Comparison of ENCODE assay signal across 22 cellular contexts in genomic region chr2:65458999-65459398, GRCh38. TPM values are rescaled to one million over a fixed set of nuclear protein-coding genes. Genes with fewer than 3 reads are reported as not detected.
DNase-seq lines count a peak whose midpoint lies in the region; ATAC-seq and TF ChIP-seq lines count a peak whose summit lies in the region.
"Had no signal": no experiment of that assay in that cellular context is flagged by ENCODE, and none has a peak within 500 bp of the region (broad histone marks: within the 10 kb centered on the region; RNA-seq: fewer than 3 reads in every experiment).

No MANE protein-coding gene starts in this region.

- H3K4me1 Mint-ChIP-seq in natural killer cell, result no peaks in the 10 kb centered on the region
- H3K4me1 Mint-ChIP-seq: activated naive CD8-positive, alpha-beta T cell treated with anti-CD3 and anti-CD28 coated beads, Interleukin-2, amount 10 ng/mL, durations not matched to agents 7 days and 5 days; memory B cell; naive thymus-derived CD4-positive, alpha-beta T cell; stimulated activated naive B cell treated with anti-CD40 and anti-IgM and Interleukin-4, amounts not matched to agents 10 μg/mL and 1 μg/mL and 100 μg/mL, for 72 hours had no signal

- no peak overlapping the region for H3K4me3 ChIP-seq in SK-N-SH (ENCODE audit: low read depth in 2 of 2, low read length in 1 of 2)
- H3K4me3 ChIP-seq: HAP-1, thyroid gland had no signal

- 53% methylated on average over 3 of the region's 3 CpGs for WGBS in SK-N-SH (ENCODE audit: low lambda C conversion rate)

- no peaks in the 10 kb centered on the region for H3K9me3 ChIP-seq in SK-N-SH
- H3K9me3 ChIP-seq: HAP-1, thyroid gland had no signal

- no peaks in the 10 kb centered on the region for H3K36me3 ChIP-seq in SK-N-SH (replicated peaks in 1 of 2; ENCODE audit: control insufficient read depth in 1 of 2, insufficient read depth in 2 of 2, low read length in 1 of 2)
- H3K36me3 ChIP-seq: HAP-1, thyroid gland had no signal

- peak overlapping the region; percentile 8; the same call in 1 of the 2 replicates for H2AFZ ChIP-seq in SK-N-SH (ENCODE audit: low read depth)
- H2AFZ ChIP-seq: parathyroid adenoma had no signal

- peaks cover 33 to 57% of the 10 kb centered on the region in 2 donors for H3K27me3 Mint-ChIP-seq in natural killer cell (ENCODE audit: low read depth in 2 of 2)

- DNase-seq in HK-2 (ENCODE audit: unreplicated experiment), result peak; percentile 11
- no peak for DNase-seq in SK-N-SH
- DNase-seq in glomerular visceral epithelial cell (ENCODE audit: extremely low spot score), result peak; percentile 17
- peak; percentile 15 for DNase-seq in stromal cell of bone marrow (ENCODE audit: low read depth)
- DNase-seq in activated CD4-positive, alpha-beta T cell treated with anti-CD3 and anti-CD28 coated beads for 1 hour, result no peak
- DNase-seq in natural killer cell, result no peak
- DNase-seq: activated CD8-positive, alpha-beta memory T cell treated with anti-CD3 and anti-CD28 coated beads, Interleukin-2, amount 50 U/mL, for 4 hours; activated naive CD8-positive, alpha-beta T cell treated with anti-CD3 and anti-CD28 coated beads, Interleukin-2, amount 10 ng/mL, durations not matched to agents 7 days and 5 days; left cardiac atrium; naive thymus-derived CD4-positive, alpha-beta T cell; NCI-H2107; NCI-H524 treated with DMSO at 0.1 percent for 48 hours; Right ventricle myocardium superior; stimulated activated CD4-positive, alpha-beta T cell treated with anti-CD3 and anti-CD28 coated beads, Interleukin-2, amount 100 ng/mL, for 24 hours; stimulated activated naive B cell treated with anti-CD40 and anti-IgM and Interleukin-4, amounts not matched to agents 10 μg/mL and 1 μg/mL and 100 μg/mL, for 72 hours; thyroid gland had no signal

- no peaks in the 10 kb centered on the region for H3K36me3 Mint-ChIP-seq in natural killer cell
- H3K36me3 Mint-ChIP-seq: activated naive CD8-positive, alpha-beta T cell treated with anti-CD3 and anti-CD28 coated beads, Interleukin-2, amount 10 ng/mL, durations not matched to agents 7 days and 5 days; naive thymus-derived CD4-positive, alpha-beta T cell; stimulated activated naive B cell treated with anti-CD40 and anti-IgM and Interleukin-4, amounts not matched to agents 10 μg/mL and 1 μg/mL and 100 μg/mL, for 72 hours had no signal

- no peak for TF ChIP-seq RAD21 in SK-N-SH (IDR thresholded peaks at IDR 0.05; ENCODE audit: low read length)

- no peaks in the 10 kb centered on the region for H4K20me1 ChIP-seq in SK-N-SH (ENCODE audit: insufficient read depth)

- TF ChIP-seq CTCF in SK-N-SH (IDR thresholded peaks at IDR 0.05) (no peak), natural killer cell (IDR thresholded peaks at IDR 0.05) (no peak)

- ATAC-seq in HG02588 (IDR thresholded peaks at IDR 0.05; ENCODE audit: unreplicated experiment) (no peak), natural killer cell (no peak)
- ATAC-seq: naive thymus-derived CD4-positive, alpha-beta T cell; stimulated activated naive B cell treated with anti-CD40 and anti-IgM and Interleukin-4, amounts not matched to agents 10 μg/mL and 1 μg/mL and 100 μg/mL, for 72 hours had no signal

- H3K4me3 Mint-ChIP-seq in natural killer cell, result no peak overlapping the region
- H3K4me3 Mint-ChIP-seq: activated naive CD8-positive, alpha-beta T cell treated with anti-CD3 and anti-CD28 coated beads, Interleukin-2, amount 10 ng/mL, durations not matched to agents 7 days and 5 days; memory B cell; naive thymus-derived CD4-positive, alpha-beta T cell; stimulated activated naive B cell treated with anti-CD40 and anti-IgM and Interleukin-4, amounts not matched to agents 10 μg/mL and 1 μg/mL and 100 μg/mL, for 72 hours; T-helper 1 cell treated with Interleukin-12 subunit alpha and Interleukin-12 subunit beta and Interleukin-4 antibody, amounts not matched to agents 30 μg/mL and 1 μg/mL, for 36 hours had no signal

- no peaks in the 10 kb centered on the region for H3K9me2 ChIP-seq in SK-N-SH

- H3K9ac ChIP-seq in SK-N-SH, result no peak overlapping the region; the same call in 1 of the 2 replicates
- H3K9ac ChIP-seq: parathyroid adenoma had no signal

- no peaks in the 10 kb centered on the region for H3K27me3 ChIP-seq in SK-N-SH (ENCODE audit: insufficient read depth)
- H3K27me3 ChIP-seq: thyroid gland had no signal

- intact Hi-C loops in natural killer cell (cut with micrococcal nuclease), result no loop called here

- no peaks in the 10 kb centered on the region for H3K79me2 ChIP-seq in SK-N-SH (ENCODE audit: insufficient read depth)
- H3K79me2 ChIP-seq: parathyroid adenoma had no signal

- no peak for TF ChIP-seq EP300 in SK-N-SH (IDR thresholded peaks at IDR 0.05; ENCODE audit: borderline replicate concordance in 1 of 2, low read depth in 1 of 2, low read length in 1 of 2)

- POLR2A ChIA-PET in SK-N-SH (lab: Yijun Ruan, JAX), result no interaction called here

- peak overlapping the region in 1 of 2 experiments; percentile 90; a peak in 2 of 4 replicates for H3K27ac ChIP-seq in SK-N-SH (ENCODE audit: low read depth in 2 of 2, low read length in 1 of 2)
- H3K27ac ChIP-seq: parathyroid adenoma, thyroid gland had no signal

- H3K4me2 ChIP-seq in SK-N-SH, result peak overlapping the region; percentile 30; the same call in 1 of the 2 replicates

- peaks cover 38% of the 10 kb centered on the region for H3F3A ChIP-seq in SK-N-SH (replicated peaks; ENCODE audit: insufficient read depth)

- H3K9me3 Mint-ChIP-seq in natural killer cell, result no peaks in the 10 kb centered on the region
- H3K9me3 Mint-ChIP-seq: activated T-helper 2 cell treated with anti-CD3 and anti-CD28 coated beads, Interferon-gamma antibody, Interleukin-2, Interleukin-4, amounts not matched to agents 10 μg/mL and 5 μg/mL and 100 μg/mL, durations not matched to agents 14 hours and 24 hours and 36 hours; T-helper 1 cell treated with Interleukin-12 subunit alpha and Interleukin-12 subunit beta and Interleukin-4 antibody, amounts not matched to agents 30 μg/mL and 1 μg/mL, for 36 hours had no signal

- peaks cover under 1 to 14% of the 10 kb centered on the region in 2 experiments; a peak in 3 of 4 replicates for H3K4me1 ChIP-seq in SK-N-SH (ENCODE audit: control insufficient read depth in 1 of 2, insufficient read depth in 2 of 2, low read depth in 1 of 2, low read length in 1 of 2)
- H3K4me1 ChIP-seq: HAP-1, parathyroid adenoma, thyroid gland had no signal

- no peak overlapping the region for H3K27ac Mint-ChIP-seq in natural killer cell
- H3K27ac Mint-ChIP-seq: activated naive CD8-positive, alpha-beta T cell treated with anti-CD3 and anti-CD28 coated beads, Interleukin-2, amount 10 ng/mL, durations not matched to agents 7 days and 5 days; activated T-helper 2 cell treated with anti-CD3 and anti-CD28 coated beads, Interferon-gamma antibody, Interleukin-2, Interleukin-4, amounts not matched to agents 10 μg/mL and 5 μg/mL and 100 μg/mL, durations not matched to agents 14 hours and 24 hours and 36 hours; memory B cell; naive thymus-derived CD4-positive, alpha-beta T cell; stimulated activated naive B cell treated with anti-CD40 and anti-IgM and Interleukin-4, amounts not matched to agents 10 μg/mL and 1 μg/mL and 100 μg/mL, for 72 hours; T-helper 1 cell treated with Interleukin-12 subunit alpha and Interleukin-12 subunit beta and Interleukin-4 antibody, amounts not matched to agents 30 μg/mL and 1 μg/mL, for 36 hours had no signal

- CTCF ChIA-PET in SK-N-SH (lab: Yijun Ruan, JAX), result interaction anchor here (1.3 kb wide), 1 partner anchor 114 kb away, joined by 4 read pairs; no protein-coding TSS in a partner anchor

TF ChIP-seq in SK-N-SH, 30 proteins besides CTCF, POLR2A, EP300 and RAD21 (continues in another document):
- TF ChIP-seq RFX5 (IDR thresholded peaks at IDR 0.05; ENCODE audit: low read length), result no peak
- TF ChIP-seq TAF1 (IDR thresholded peaks at IDR 0.05; ENCODE audit: borderline replicate concordance, low read depth, low read length), result no peak
- no peak; the same call in 1 of the 2 replicates for TF ChIP-seq JUND (IDR thresholded peaks at IDR 0.05)
- no peak for TF ChIP-seq RXRA (IDR thresholded peaks at IDR 0.05; ENCODE audit: borderline replicate concordance, low read depth)
- peak; percentile 19; the same call in 1 of the 2 replicates for TF ChIP-seq FOSL2 (IDR thresholded peaks at IDR 0.05; ENCODE audit: borderline replicate concordance, low read depth)
- no peak for TF ChIP-seq FOXM1 (IDR thresholded peaks at IDR 0.05; ENCODE audit: low read depth)
- TF ChIP-seq SIN3A (IDR thresholded peaks at IDR 0.05; ENCODE audit: borderline replicate concordance, low read depth, low read length), result no peak
- TF ChIP-seq EZH2phosphoT487 (IDR thresholded peaks at IDR 0.05; ENCODE audit: borderline replicate concordance, low read depth), result no peak
- TF ChIP-seq RCOR1 (IDR thresholded peaks at IDR 0.05; ENCODE audit: low read length), result no peak
- TF ChIP-seq YY1 (IDR thresholded peaks at IDR 0.05; ENCODE audit: low read depth), result no peak
- TF ChIP-seq GABPA (IDR thresholded peaks at IDR 0.05; ENCODE audit: low read depth), result no peak
- TF ChIP-seq NFIC (IDR thresholded peaks at IDR 0.05; ENCODE audit: borderline replicate concordance), result no peak
- TF ChIP-seq FOXJ3 (CRISPR knock-in tag; IDR thresholded peaks at IDR 0.05), result no peak
- TF ChIP-seq MEF2A (IDR thresholded peaks at IDR 0.05; ENCODE audit: borderline replicate concordance, low read depth), result no peak
- TF ChIP-seq TCF12 (IDR thresholded peaks at IDR 0.05), result peak; percentile 45; the same call in 1 of the 2 replicates

RNA-seq across cellular contexts. Expression of gene SPRED2, which starts 26.6 kb away (rescaled TPM):
- polyA plus RNA-seq in SK-N-SH (2012; rRNA removed), result 13.5 and 21.9 TPM in 2 replicates
- 18.4 and 21.2 TPM in 2 replicates for polyA plus RNA-seq in SK-N-SH (2012; cell fraction: cytosol; rRNA removed)
- 17.0 and 22.9 TPM in 2 replicates for polyA plus RNA-seq in SK-N-SH (2012; cell fraction: nucleus; rRNA removed)
- 1 to 10 TPM; 3.8 to 8.6 (median 8.3) TPM for total RNA-seq in natural killer cell

Comparison
In these comparisons a context has a peak if more than half of its experiments do, and no peak if none do; other contexts are left out.
1. DNase-seq: peak in HK-2 (single experiment), glomerular visceral epithelial cell (single experiment) and stromal cell of bone marrow (single experiment); none in SK-N-SH (single experiment), activated CD4-positive, alpha-beta T cell treated with anti-CD3 and anti-CD28 coated beads for 1 hour (single experiment) and natural killer cell (single experiment).